Comparison of ENCODE assay signal across 27 cellular contexts in the genomic region with DNA sequence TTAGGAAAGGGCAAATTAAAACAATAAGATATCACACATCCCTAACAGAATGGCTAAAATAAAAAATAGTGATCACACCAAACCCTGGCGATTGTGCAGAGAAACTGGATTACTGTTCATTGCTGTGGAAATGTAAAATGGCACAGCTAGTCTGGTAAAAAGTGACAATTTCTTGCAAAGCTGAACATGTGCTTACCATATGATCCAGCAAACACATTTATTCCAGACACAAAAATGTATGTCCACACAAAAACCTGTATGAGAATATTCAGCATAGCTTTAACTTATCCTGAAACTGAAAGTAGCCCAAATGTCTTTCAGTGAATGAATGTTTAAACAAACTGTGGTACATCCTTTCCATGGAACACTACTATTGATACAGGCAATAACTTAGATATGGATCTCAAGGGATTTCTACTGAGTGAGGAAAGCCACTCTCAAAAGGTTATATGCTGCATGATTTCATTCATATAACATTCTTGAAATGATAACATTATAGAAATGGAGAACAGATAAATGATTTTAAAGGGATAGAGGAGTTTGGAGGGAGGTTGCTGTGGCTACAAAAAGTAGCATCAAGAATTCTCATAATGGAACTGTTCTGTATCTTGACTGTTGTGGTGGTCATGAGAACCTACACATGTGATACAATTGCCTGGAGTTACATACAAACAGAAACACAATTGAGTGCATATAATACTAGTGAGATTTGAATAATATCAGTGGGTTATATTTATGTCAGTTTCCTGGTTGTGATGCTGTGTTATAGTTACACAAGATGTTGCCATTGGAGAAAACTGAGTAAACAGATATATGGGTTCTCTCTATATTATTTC.
"Had no signal": no experiment of that assay in that cellular context is flagged by ENCODE, and none has a peak within 500 bp of the region (broad histone marks: within the 10 kb centered on the region; RNA-seq: fewer than 3 reads in every experiment).

No MANE protein-coding gene starts in this region.

- H3K4me3 ChIP-seq: colonic mucosa, dorsolateral prefrontal cortex, esophagus muscularis mucosa, hepatocyte, lower lobe of right lung, neural progenitor cell, ovary, psoas muscle, right atrium auricular region, spleen, testis, uterus had no signal

- H3K4me1 ChIP-seq: colonic mucosa, psoas muscle, right atrium auricular region, uterus had no signal

- H2AFZ ChIP-seq: hepatocyte, neural progenitor cell had no signal

- ATAC-seq: activated CD8-positive, alpha-beta T cell treated with anti-CD3 and anti-CD28 coated beads, Interleukin-2, amount 10 ng/mL, durations not matched to agents 7 days and 5 days; effector memory CD8-positive, alpha-beta T cell; left lobe of liver; lower lobe of right lung; naive thymus-derived CD8-positive, alpha-beta T cell; psoas muscle had no signal

- DNase-seq: activated CD4-positive, alpha-beta T cell treated with anti-CD3 and anti-CD28 coated beads for 1 hour; activated CD4-positive, alpha-beta T cell treated with anti-CD3 and anti-CD28 coated beads, Interleukin-2, amount 50 U/mL, for 1 hour; activated CD8-positive, alpha-beta T cell treated with anti-CD3 and anti-CD28 coated beads, Interleukin-2, amount 10 ng/mL, durations not matched to agents 7 days and 5 days; activated gamma-delta T cell treated with Interleukin-2 at 50 U/mL for 16 hours; activated T-cell treated with anti-CD3 and anti-CD28 coated beads, Interleukin-2, amount 50 U/mL, for 1 hour; aorta; caudate nucleus; colonic mucosa; dorsolateral prefrontal cortex; effector memory CD8-positive, alpha-beta T cell; immature natural killer cell; lower lobe of right lung; naive thymus-derived CD8-positive, alpha-beta T cell; ovary; psoas muscle; spleen; stimulated activated CD4-positive, alpha-beta T cell treated with anti-CD3 and anti-CD28 coated beads, Interleukin-4, amount 100 ng/mL, for 1 hour; stimulated activated naive CD4-positive, alpha-beta T cell; testis; trophoblast cell; uterus had no signal

- H3K4me2 ChIP-seq: hepatocyte, neural progenitor cell had no signal

- H3K27ac ChIP-seq: colonic mucosa, dorsolateral prefrontal cortex, esophagus muscularis mucosa, hepatocyte, lower lobe of right lung, neural progenitor cell, ovary, psoas muscle, right atrium auricular region, spleen, testis, uterus had no signal

- H3K9me3 ChIP-seq: colonic mucosa, esophagus muscularis mucosa, lower lobe of right lung, ovary, psoas muscle, right atrium auricular region, testis, uterus had no signal

- FAIRE-seq: TTC549 had no signal

- H3K79me2 ChIP-seq: hepatocyte had no signal

- H3K36me3 ChIP-seq: colonic mucosa, esophagus muscularis mucosa, lower lobe of right lung, neural progenitor cell, ovary, right atrium auricular region, spleen, uterus had no signal

- H3K9ac ChIP-seq: neural progenitor cell had no signal

- H3K27me3 ChIP-seq: colonic mucosa, dorsolateral prefrontal cortex, esophagus muscularis mucosa, hepatocyte, neural progenitor cell, ovary, right atrium auricular region, spleen, testis, uterus had no signal
